2 cellular contexts compared by ENCODE assay signal in the genomic region with DNA sequence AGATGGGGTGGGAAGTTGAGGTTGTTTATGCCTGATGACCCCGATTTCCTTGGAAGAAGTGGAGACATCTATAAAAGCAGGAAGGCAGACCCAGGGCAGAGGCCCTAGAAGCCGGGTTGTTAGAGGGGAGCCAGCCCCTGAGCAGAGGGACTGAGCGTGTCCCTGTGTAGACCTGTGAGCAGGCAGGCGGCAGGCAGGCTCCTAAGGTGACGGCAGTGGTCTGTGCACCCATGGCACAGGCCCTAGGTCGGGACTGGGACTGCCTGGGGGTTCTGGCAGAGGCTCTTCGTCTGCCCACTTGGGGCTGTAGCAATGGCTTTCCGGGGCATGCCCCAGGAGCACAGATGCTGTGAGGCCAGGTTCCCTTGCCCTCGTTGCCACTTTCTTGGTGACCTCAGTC.
TF ChIP-seq lines count a peak whose summit lies in the region.

No MANE protein-coding gene starts in this region.

TF ChIP-seq in IMR-90, 13 proteins besides CTCF, POLR2A, EP300 and RAD21:
- TF ChIP-seq CHD1 (IDR thresholded peaks at IDR 0.05; ENCODE audit: low read depth, low read length) = no peak
- TF ChIP-seq, protein P1, sequence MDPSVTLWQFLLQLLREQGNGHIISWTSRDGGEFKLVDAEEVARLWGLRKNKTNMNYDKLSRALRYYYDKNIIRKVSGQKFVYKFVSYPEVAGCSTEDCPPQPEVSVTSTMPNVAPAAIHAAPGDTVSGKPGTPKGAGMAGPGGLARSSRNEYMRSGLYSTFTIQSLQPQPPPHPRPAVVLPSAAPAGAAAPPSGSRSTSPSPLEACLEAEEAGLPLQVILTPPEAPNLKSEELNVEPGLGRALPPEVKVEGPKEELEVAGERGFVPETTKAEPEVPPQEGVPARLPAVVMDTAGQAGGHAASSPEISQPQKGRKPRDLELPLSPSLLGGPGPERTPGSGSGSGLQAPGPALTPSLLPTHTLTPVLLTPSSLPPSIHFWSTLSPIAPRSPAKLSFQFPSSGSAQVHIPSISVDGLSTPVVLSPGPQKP (IDR thresholded peaks at IDR 0.05; ENCODE audit: borderline replicate concordance, low read depth, low read length) = no peak

TF ChIP-seq in K562, 482 proteins besides CTCF, POLR2A, EP300 and RAD21:
- TF ChIP-seq, protein P2, sequence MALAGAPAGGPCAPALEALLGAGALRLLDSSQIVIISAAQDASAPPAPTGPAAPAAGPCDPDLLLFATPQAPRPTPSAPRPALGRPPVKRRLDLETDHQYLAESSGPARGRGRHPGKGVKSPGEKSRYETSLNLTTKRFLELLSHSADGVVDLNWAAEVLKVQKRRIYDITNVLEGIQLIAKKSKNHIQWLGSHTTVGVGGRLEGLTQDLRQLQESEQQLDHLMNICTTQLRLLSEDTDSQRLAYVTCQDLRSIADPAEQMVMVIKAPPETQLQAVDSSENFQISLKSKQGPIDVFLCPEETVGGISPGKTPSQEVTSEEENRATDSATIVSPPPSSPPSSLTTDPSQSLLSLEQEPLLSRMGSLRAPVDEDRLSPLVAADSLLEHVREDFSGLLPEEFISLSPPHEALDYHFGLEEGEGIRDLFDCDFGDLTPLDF (CRISPR knock-in tag; IDR thresholded peaks at IDR 0.05) = no peak
- TF ChIP-seq ZNF124 (CRISPR knock-in tag; IDR thresholded peaks at IDR 0.05) (no peak), GATAD2A (IDR thresholded peaks at IDR 0.05) (no peak), POLR2G (IDR thresholded peaks at IDR 0.05; ENCODE audit: low read depth, low read length) (0 out of 2 replicates have a peak, but pooled peaks have one; percentile 10), TCF7L2 (IDR thresholded peaks at IDR 0.05; ENCODE audit: low read depth, low read length) (no peak)
- TF ChIP-seq, protein P3, sequence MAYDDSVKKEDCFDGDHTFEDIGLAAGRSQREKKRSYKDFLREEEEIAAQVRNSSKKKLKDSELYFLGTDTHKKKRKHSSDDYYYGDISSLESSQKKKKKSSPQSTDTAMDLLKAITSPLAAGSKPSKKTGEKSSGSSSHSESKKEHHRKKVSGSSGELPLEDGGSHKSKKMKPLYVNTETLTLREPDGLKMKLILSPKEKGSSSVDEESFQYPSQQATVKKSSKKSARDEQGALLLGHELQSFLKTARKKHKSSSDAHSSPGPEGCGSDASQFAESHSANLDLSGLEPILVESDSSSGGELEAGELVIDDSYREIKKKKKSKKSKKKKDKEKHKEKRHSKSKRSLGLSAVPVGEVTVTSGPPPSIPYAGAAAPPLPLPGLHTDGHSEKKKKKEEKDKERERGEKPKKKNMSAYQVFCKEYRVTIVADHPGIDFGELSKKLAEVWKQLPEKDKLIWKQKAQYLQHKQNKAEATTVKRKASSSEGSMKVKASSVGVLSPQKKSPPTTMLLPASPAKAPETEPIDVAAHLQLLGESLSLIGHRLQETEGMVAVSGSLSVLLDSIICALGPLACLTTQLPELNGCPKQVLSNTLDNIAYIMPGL (CRISPR knock-in tag; IDR thresholded peaks at IDR 0.05) = no peak
